Comparison of ENCODE assay signal across 25 cellular contexts in the genomic region with DNA sequence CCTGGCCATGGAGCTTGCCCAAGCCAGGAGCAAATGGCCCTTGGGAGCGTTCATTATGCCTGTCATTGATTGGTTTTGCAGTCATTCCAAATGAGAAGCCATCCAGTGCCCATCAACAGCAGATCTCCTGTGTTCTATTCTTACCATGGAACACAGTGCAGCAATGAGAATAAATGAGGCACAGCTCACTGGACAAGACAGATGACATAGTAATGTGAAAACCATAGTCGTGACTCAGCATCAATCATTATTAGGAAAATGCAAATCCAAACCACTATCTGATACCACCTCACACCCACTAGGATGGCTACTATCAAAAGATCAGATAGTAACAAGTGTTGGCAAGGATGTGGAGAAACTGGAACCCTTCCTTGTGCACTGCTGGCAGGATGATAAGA.
"Had no signal": no experiment of that assay in that cellular context is flagged by ENCODE, and none has a peak within 500 bp of the region (broad histone marks: within the 10 kb centered on the region; RNA-seq: fewer than 3 reads in every experiment).

No MANE protein-coding gene starts in this region.

- H3K36me3 ChIP-seq: ascending aorta, cardiac muscle cell, colonic mucosa, gastroesophageal sphincter, pancreas, prostate gland, vagina had no signal

- H3K9me3 ChIP-seq: ascending aorta, colonic mucosa, gastroesophageal sphincter, pancreas, prostate gland, vagina had no signal

- H3K4me3 ChIP-seq: ascending aorta, cardiac muscle cell, colonic mucosa, gastroesophageal sphincter, pancreas, prostate gland, skin epidermis, vagina had no signal

- ATAC-seq: gastroesophageal sphincter; naive thymus-derived CD4-positive, alpha-beta T cell; pancreas; sciatic nerve; stimulated activated memory B cell treated with anti-CD40 and anti-IgM and Interleukin-4, amounts not matched to agents 10 μg/mL and 1 μg/mL and 100 μg/mL, for 72 hours; stimulated activated naive CD8-positive, alpha-beta T cell treated with anti-CD3 and anti-CD28 coated beads, Interleukin-15, amount 100 ng/mL, for 72 hours had no signal

- H3K4me1 ChIP-seq: colonic mucosa, pancreas, prostate gland had no signal

- H3K27me3 ChIP-seq: ascending aorta, cardiac muscle cell, colonic mucosa, pancreas, vagina had no signal

- DNase-seq: activated CD4-positive, alpha-beta T cell treated with anti-CD3 and anti-CD28 coated beads, Interleukin-2, amount 10 ng/mL, durations not matched to agents 24 days and 14 days; activated CD8-positive, alpha-beta memory T cell treated with anti-CD3 and anti-CD28 coated beads, Interleukin-2, amount 50 U/mL, for 4 hours; activated gamma-delta T cell; cerebellar nuclear complex; effector CD8-positive, alpha-beta T cell; hippocampal formation; midbrain; retina; stimulated activated CD4-positive, alpha-beta T cell treated with anti-CD3 and anti-CD28 coated beads, Interleukin-12 subunit alpha, Interleukin-12 subunit beta, amount 100 ng/mL, for 4 hours; stimulated activated CD4-positive, alpha-beta T cell treated with anti-CD3 and anti-CD28 coated beads, Interleukin-4, amount 100 ng/mL, for 24 hours; substantia nigra; T-helper 2 cell had no signal

- H3K27ac ChIP-seq: ascending aorta, cardiac muscle cell, colonic mucosa, gastroesophageal sphincter, pancreas, prostate gland, skin epidermis, vagina, VCaP had no signal
